12 cellular contexts compared by ENCODE assay signal in the genomic region with DNA sequence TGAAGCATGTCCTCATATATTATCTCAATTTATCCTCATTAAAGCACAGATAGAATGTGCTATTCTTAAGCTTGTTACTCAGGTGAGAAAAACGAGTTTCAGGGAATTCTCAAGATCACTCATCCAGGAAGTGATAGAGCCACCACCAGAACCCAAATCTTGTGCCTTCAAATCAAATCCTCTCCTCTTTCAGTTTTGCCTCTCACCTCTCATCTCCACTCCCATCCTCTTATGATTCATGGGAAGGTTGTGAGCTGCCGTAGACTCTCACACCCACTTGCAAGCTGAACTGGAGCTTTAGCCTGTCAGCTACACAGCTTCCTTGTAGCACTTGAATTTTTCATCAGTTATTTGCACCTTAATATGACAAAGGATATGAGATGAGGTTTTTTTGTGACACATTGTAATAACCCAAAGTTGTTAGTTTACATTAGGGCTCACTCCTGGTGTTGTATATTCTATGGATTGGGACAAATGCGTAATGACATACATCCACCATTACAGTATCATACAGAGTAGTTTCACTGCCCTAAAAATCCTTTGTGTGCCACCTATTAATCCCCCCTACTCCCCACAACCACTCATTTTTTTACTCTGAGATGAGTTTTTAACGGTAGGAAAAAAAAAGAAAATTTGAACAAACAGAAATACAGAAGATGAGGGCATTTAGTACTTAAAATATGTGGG. TPM values are rescaled to one million over a fixed set of nuclear protein-coding genes. Genes with fewer than 3 reads are reported as not detected.
DNase-seq lines count a peak whose midpoint lies in the region; ATAC-seq, FAIRE-seq and TF ChIP-seq lines count a peak whose summit lies in the region.
"Had no signal": no experiment of that assay in that cellular context is flagged by ENCODE, and none has a peak within 500 bp of the region (broad histone marks: within the 10 kb centered on the region; RNA-seq: fewer than 3 reads in every experiment).

No MANE protein-coding gene starts in this region.

- CTCF ChIA-PET in H1 (lab: Charles Lee; ENCODE audit: partially characterized antibody): interaction anchor here (0.6 to 1.4 kb wide), 5 partner anchors 9 to 364 kb away, joined by 3 to 4 read pairs (median 3); no protein-coding TSS in a partner anchor

- TF ChIP-seq RAD21 in H1 (IDR thresholded peaks at IDR 0.05 in 1 of 2, conservative IDR thresholded peaks at IDR 0.05 in 1 of 2; ENCODE audit: low read depth in 2 of 2, low read length in 2 of 2): no peak

- peaks cover 36% of the 10 kb centered on the region for H3K4me1 ChIP-seq in CD4-positive, CD25-positive, alpha-beta regulatory T cell (ENCODE audit: control insufficient read depth, insufficient read depth, low read length, poor library complexity, severe bottlenecking)
- H3K4me1 ChIP-seq in SJSA1 (replicated peaks) (peaks cover 46% of the 10 kb centered on the region), H1 (replicated peaks in 1 of 4; ENCODE audit: control insufficient read depth in 3 of 4, insufficient read depth in 4 of 4, low read length in 3 of 4) (no peaks in the 10 kb centered on the region)

- no peak overlapping the region for H3K4me2 ChIP-seq in H1 (ENCODE audit: insufficient read depth in 1 of 2, low read depth in 2 of 2, low read length in 2 of 2)

- H3K9me3 ChIP-seq in CD4-positive, CD25-positive, alpha-beta regulatory T cell (ENCODE audit: control insufficient read depth in 2 of 2, low read length in 2 of 2): no peaks in the 10 kb centered on the region
- H3K9me3 ChIP-seq in SJSA1 (replicated peaks) (no peaks in the 10 kb centered on the region), H1 (ENCODE audit: insufficient read depth in 2 of 2, low read depth in 1 of 2, low read length in 1 of 2) (no peaks in the 10 kb centered on the region)
- H3K9me3 ChIP-seq: thoracic aorta had no signal

- POLR2A ChIA-PET in H1 (lab: Charles Lee; ENCODE audit: partially characterized antibody): no interaction called here

- WGBS in H1 (ENCODE audit: extremely low coverage in 1 of 2, insufficient coverage in 1 of 2, insufficient read length in 1 of 2, insufficient replicate concordance in 2 of 2, low coverage in 1 of 2, low lambda C conversion rate in 2 of 2, missing lambda C conversion rate in 1 of 2), 2 experiments: 81% methylated on average over 4 of the region's 4 CpGs; no CpG with 5 or more reads in 1 of the 2 experiments

- ATAC-seq in CD4-positive, CD25-positive, alpha-beta regulatory T cell (ENCODE audit: low read depth in 2 of 2): no peak
- ATAC-seq in GM21360 (IDR thresholded peaks at IDR 0.05; ENCODE audit: unreplicated experiment) (peak; percentile 21), Right ventricle myocardium inferior (no peak)
- ATAC-seq: WTC11 had no signal

- FAIRE-seq in H1 (lab: Jason Lieb, UNC): no peak

- H2AK5ac ChIP-seq in H1 (ENCODE audit: low read depth, low read length): no peak overlapping the region

- H3K23ac ChIP-seq in H1 (ENCODE audit: insufficient read length): no peak overlapping the region

- H3K18ac ChIP-seq in H1 (ENCODE audit: extremely low read depth, low read length): no peak overlapping the region

- H3K4me3 ChIP-seq in CD4-positive, CD25-positive, alpha-beta regulatory T cell (ENCODE audit: low read depth, low read length): peak overlapping the region; percentile 69
- H3K4me3 ChIP-seq in SJSA1 (no peak overlapping the region), H1 (ENCODE audit: extremely low read depth in 1 of 4, insufficient read depth in 2 of 4, low read depth in 3 of 4, low read length in 4 of 4) (no peak overlapping the region)
- H3K4me3 ChIP-seq: thoracic aorta had no signal

- no peaks in the 10 kb centered on the region for H3K79me1 ChIP-seq in H1 (ENCODE audit: low read depth, low read length)

- no peaks in the 10 kb centered on the region for H3K36me3 Mint-ChIP-seq in CD4-positive, CD25-positive, alpha-beta regulatory T cell
- H3K36me3 Mint-ChIP-seq: WTC11 had no signal

- H3K4me1 Mint-ChIP-seq in CD4-positive, CD25-positive, alpha-beta regulatory T cell: peaks cover 45 to 61% (median 52%) of the 10 kb centered on the region in 4 donors
- H3K4me1 Mint-ChIP-seq: WTC11 had no signal

- peak overlapping the region; percentile 56 to 89 (median 84) for H3K4me3 Mint-ChIP-seq in CD4-positive, CD25-positive, alpha-beta regulatory T cell
- H3K4me3 Mint-ChIP-seq: WTC11 had no signal

- H2BK5ac ChIP-seq in H1 (ENCODE audit: low read depth, low read length): no peak overlapping the region

- H4K91ac ChIP-seq in H1 (replicated peaks; ENCODE audit: insufficient read length, low read length): no peak overlapping the region

- peak overlapping the region; percentile 86 to 96 (median 90) for H3K27ac Mint-ChIP-seq in CD4-positive, CD25-positive, alpha-beta regulatory T cell
- H3K27ac Mint-ChIP-seq: WTC11 had no signal

- H2BK20ac ChIP-seq in H1 (ENCODE audit: low read length): no peak overlapping the region

- no peaks in the 10 kb centered on the region for H3K36me3 ChIP-seq in CD4-positive, CD25-positive, alpha-beta regulatory T cell (ENCODE audit: control insufficient read depth, insufficient read depth, low read length)
- no peaks in the 10 kb centered on the region for H3K36me3 ChIP-seq in SJSA1
- H3K36me3 ChIP-seq in H1 (ENCODE audit: control insufficient read depth in 2 of 4, insufficient read depth in 4 of 4, low read length in 3 of 4): no peaks in the 10 kb centered on the region
- H3K36me3 ChIP-seq: thoracic aorta had no signal

- peak in 1 of 3 donors; percentile 74 for DNase-seq in CD4-positive, CD25-positive, alpha-beta regulatory T cell
- DNase-seq in SJSA1 (ENCODE audit: low read depth in 1 of 2, low spot score in 2 of 2) (peak in 1 of 2 experiments; percentile 33), H1 (ENCODE audit: low read depth in 1 of 2, low spot score in 2 of 2) (no peak), cerebellar cortex (ENCODE audit: low spot score) (no peak), NCI-H2029 (lab: John Stamatoyannopoulos, UW) (no peak), NCI-H446 treated with DMSO at 0.1 percent for 48 hours (lab: John Stamatoyannopoulos, UW) (no peak), Right ventricle myocardium inferior (ENCODE audit: missing footprints) (no peak)
- DNase-seq: NCI-H2227 treated with DMSO at 0.1 percent for 48 hours had no signal

- peak overlapping the region; percentile 90 for H3K27ac ChIP-seq in CD4-positive, CD25-positive, alpha-beta regulatory T cell (ENCODE audit: insufficient read depth, low read length, poor library complexity, severe bottlenecking)
- peak overlapping the region; percentile 98 for H3K27ac ChIP-seq in SJSA1
- no peak overlapping the region for H3K27ac ChIP-seq in H1 (ENCODE audit: low read depth, low read length)
- H3K27ac ChIP-seq: thoracic aorta had no signal

- no peaks in the 10 kb centered on the region for H3K23me2 ChIP-seq in H1 (ENCODE audit: low read depth, low read length)

- peaks cover 0 to 4% (median 0%) of the 10 kb centered on the region in 7 donors for H3K9me3 Mint-ChIP-seq in CD4-positive, CD25-positive, alpha-beta regulatory T cell
- H3K9me3 Mint-ChIP-seq: WTC11 had no signal

- TF ChIP-seq EP300 in H1 (IDR thresholded peaks at IDR 0.05; ENCODE audit: borderline replicate concordance in 1 of 2, low read depth in 2 of 2, low read length in 2 of 2): no peak

- H3K27me3 Mint-ChIP-seq in CD4-positive, CD25-positive, alpha-beta regulatory T cell: no peaks in the 10 kb centered on the region

- H2BK15ac ChIP-seq in H1 (ENCODE audit: low read length): no peak overlapping the region

- H3K14ac ChIP-seq in H1 (ENCODE audit: insufficient read length): no peak overlapping the region

- H2AFZ ChIP-seq in H1 (ENCODE audit: low read length): peak overlapping the region; percentile 27; the same call in 1 of the 2 replicates

- no peak for TF ChIP-seq POLR2A in H1 (IDR thresholded peaks at IDR 0.05; ENCODE audit: control extremely low read depth in 1 of 2, low read depth in 2 of 2, low read length in 2 of 2)

- H3K79me2 ChIP-seq in H1 (ENCODE audit: control insufficient read depth in 1 of 2, insufficient read depth in 2 of 2, low read length in 2 of 2): no peaks in the 10 kb centered on the region

- H2BK12ac ChIP-seq in H1 (ENCODE audit: low read depth, low read length): no peak overlapping the region

- H2BK120ac ChIP-seq in H1 (replicated peaks; ENCODE audit: low read depth, low read length): no peak overlapping the region

- intact Hi-C loops in Right ventricle myocardium inferior (cut with DNase I): no loop called here

- no peak overlapping the region for H4K5ac ChIP-seq in H1 (ENCODE audit: insufficient read length, low read depth, low read length)

- H3K27me3 ChIP-seq in CD4-positive, CD25-positive, alpha-beta regulatory T cell (ENCODE audit: control insufficient read depth, insufficient read depth, low read length): no peaks in the 10 kb centered on the region
- H3K27me3 ChIP-seq in SJSA1 (replicated peaks): no peaks in the 10 kb centered on the region
- H3K27me3 ChIP-seq in H1 (replicated peaks in 1 of 4; ENCODE audit: control insufficient read depth in 3 of 4, extremely low read depth in 1 of 4, insufficient read depth in 3 of 4, low read length in 3 of 4): no peaks in the 10 kb centered on the region

- H4K8ac ChIP-seq in H1 (ENCODE audit: extremely low read depth, insufficient read depth, low read length): no peak overlapping the region

- H4K20me1 ChIP-seq in H1 (replicated peaks in 1 of 2; ENCODE audit: control insufficient read depth in 1 of 2, insufficient read depth in 2 of 2, low read length in 2 of 2): no peaks in the 10 kb centered on the region

- no peak overlapping the region for H3K4ac ChIP-seq in H1 (replicated peaks; ENCODE audit: insufficient read length, low read depth, low read length)

- H3K9ac ChIP-seq in H1 (replicated peaks in 1 of 4; ENCODE audit: extremely low read depth in 1 of 4, low read depth in 3 of 4, low read length in 3 of 4): no peak overlapping the region

- no peak overlapping the region for H3K56ac ChIP-seq in H1 (replicated peaks; ENCODE audit: insufficient read length, low read depth, low read length)

- no peak for TF ChIP-seq CTCF in H1 (IDR thresholded peaks at IDR 0.05; ENCODE audit: control extremely low read depth in 1 of 3, insufficient read depth in 1 of 3, low read depth in 1 of 3, low read length in 3 of 3)

RNA-seq across cellular contexts. Expression of a gene that starts 25.7 kb away (rescaled TPM):
- 5.7 TPM for total RNA-seq in CD4-positive, CD25-positive, alpha-beta regulatory T cell
- polyA plus RNA-seq in CD4-positive, CD25-positive, alpha-beta regulatory T cell: 10 to 100 TPM in 2 of 4 donors, 1 to 10 TPM in 2; 8.6 to 72.4 (median 9.8) TPM
- total RNA-seq in SJSA1 (2014; rRNA removed; shearing (Covaris generic)): not detected in 2 replicates
- not detected in 2 replicates for total RNA-seq in H1 (2021; fragmentation: NEBNext Ultra II Directional; extraction: Animal tissue kit (Norgen Biotek cat#: 25700))
- not detected in 2 replicates for polyA plus RNA-seq in H1 (2011; rRNA removed)
- not detected for polyA plus RNA-seq in H1 (2011; cell fraction: cytosol; rRNA removed)
- polyA plus RNA-seq in H1 (2011; cell fraction: nucleus; rRNA removed): not detected
- not detected in 4 replicates for polyA plus RNA-seq in H1 (2012, experiment 1 of 2)
- not detected for polyA plus RNA-seq in H1 (2012, experiment 2 of 2)
- polyA plus RNA-seq in H1 (2013, experiment 1 of 2): not detected
- not detected for polyA plus RNA-seq in H1 (2013, experiment 2 of 2)
- polyA minus RNA-seq in H1 (2011; rRNA and poly(A)+ RNA removed): not detected in 2 replicates
- not detected for polyA minus RNA-seq in H1 (2011; cell fraction: cytosol; rRNA and poly(A)+ RNA removed)
- polyA minus RNA-seq in H1 (2011; cell fraction: nucleus; rRNA and poly(A)+ RNA removed): not detected
- not detected for total RNA-seq in Right ventricle myocardium inferior
- total RNA-seq: dermis microvascular lymphatic vessel endothelial cell, thoracic aorta, WTC11 had no signal

RNA-seq across cellular contexts. Expression of a gene that starts 34.8 kb away (rescaled TPM):
- 266 TPM for total RNA-seq in CD4-positive, CD25-positive, alpha-beta regulatory T cell
- polyA plus RNA-seq in CD4-positive, CD25-positive, alpha-beta regulatory T cell: 100 to 1,000 TPM; 193 to 320 (median 249) TPM
- 139 and 213 TPM in 2 replicates for total RNA-seq in SJSA1 (2014; rRNA removed; shearing (Covaris generic))
- 68.2 and 69.1 TPM in 2 replicates for total RNA-seq in H1 (2021; fragmentation: NEBNext Ultra II Directional; extraction: Animal tissue kit (Norgen Biotek cat#: 25700))
- polyA plus RNA-seq in H1 (2011; rRNA removed): 104 and 152 TPM in 2 replicates
- 111 TPM for polyA plus RNA-seq in H1 (2011; cell fraction: cytosol; rRNA removed)
- polyA plus RNA-seq in H1 (2011; cell fraction: nucleus; rRNA removed): 57.0 TPM
- 52.2 to 78.4 TPM (median 68.5 TPM) in 4 replicates for polyA plus RNA-seq in H1 (2012, experiment 1 of 2)
- polyA plus RNA-seq in H1 (2012, experiment 2 of 2): 5.4 TPM
- 99.0 TPM for polyA plus RNA-seq in H1 (2013, experiment 1 of 2)
- polyA plus RNA-seq in H1 (2013, experiment 2 of 2): 116 TPM
- polyA minus RNA-seq in H1 (2011; rRNA and poly(A)+ RNA removed): 110 and 134 TPM in 2 replicates
- polyA minus RNA-seq in H1 (2011; cell fraction: cytosol; rRNA and poly(A)+ RNA removed): 72.0 TPM
- polyA minus RNA-seq in H1 (2011; cell fraction: nucleus; rRNA and poly(A)+ RNA removed): 64.4 TPM
- total RNA-seq in Right ventricle myocardium inferior: 67.1 TPM

RNA-seq across cellular contexts. Expression of a gene that starts 35.9 kb away (rescaled TPM):
- 22.8 TPM for total RNA-seq in CD4-positive, CD25-positive, alpha-beta regulatory T cell
- polyA plus RNA-seq in CD4-positive, CD25-positive, alpha-beta regulatory T cell: 1 to 10 TPM; 7.1 to 9.5 (median 7.2) TPM
- total RNA-seq in SJSA1 (2014; rRNA removed; shearing (Covaris generic)): 38.5 and 46.6 TPM in 2 replicates
- total RNA-seq in H1 (2021; fragmentation: NEBNext Ultra II Directional; extraction: Animal tissue kit (Norgen Biotek cat#: 25700)): 27.0 and 29.2 TPM in 2 replicates
- polyA plus RNA-seq in H1 (2011; rRNA removed): 15.2 and 17.4 TPM in 2 replicates
- 24.2 TPM for polyA plus RNA-seq in H1 (2011; cell fraction: cytosol; rRNA removed)
- 23.7 TPM for polyA plus RNA-seq in H1 (2011; cell fraction: nucleus; rRNA removed)
- polyA plus RNA-seq in H1 (2012, experiment 1 of 2): 18.4 to 27.8 TPM (median 23.0 TPM) in 4 replicates
- polyA plus RNA-seq in H1 (2012, experiment 2 of 2): 6.0 TPM
- 17.0 TPM for polyA plus RNA-seq in H1 (2013, experiment 1 of 2)
- polyA plus RNA-seq in H1 (2013, experiment 2 of 2): 17.7 TPM
- polyA minus RNA-seq in H1 (2011; rRNA and poly(A)+ RNA removed): 16.3 and 20.7 TPM in 2 replicates
- 8.7 TPM for polyA minus RNA-seq in H1 (2011; cell fraction: cytosol; rRNA and poly(A)+ RNA removed)
- 26.5 TPM for polyA minus RNA-seq in H1 (2011; cell fraction: nucleus; rRNA and poly(A)+ RNA removed)
- total RNA-seq in Right ventricle myocardium inferior: 11.8 TPM

RNA-seq across cellular contexts. Expression of a gene that starts 60.0 kb away (rescaled TPM):
- not detected for total RNA-seq in CD4-positive, CD25-positive, alpha-beta regulatory T cell
- not detected for polyA plus RNA-seq in CD4-positive, CD25-positive, alpha-beta regulatory T cell
- not detected in 2 replicates for total RNA-seq in SJSA1 (2014; rRNA removed; shearing (Covaris generic))
- not detected in 2 replicates for total RNA-seq in H1 (2021; fragmentation: NEBNext Ultra II Directional; extraction: Animal tissue kit (Norgen Biotek cat#: 25700))
- polyA plus RNA-seq in H1 (2011; rRNA removed): not detected in 2 replicates
- not detected for polyA plus RNA-seq in H1 (2011; cell fraction: cytosol; rRNA removed)
- polyA plus RNA-seq in H1 (2011; cell fraction: nucleus; rRNA removed): not detected
- polyA plus RNA-seq in H1 (2012, experiment 1 of 2): not detected in 4 replicates
- polyA plus RNA-seq in H1 (2012, experiment 2 of 2): not detected
- polyA plus RNA-seq in H1 (2013, experiment 1 of 2): not detected
- polyA plus RNA-seq in H1 (2013, experiment 2 of 2): not detected
- polyA minus RNA-seq in H1 (2011; rRNA and poly(A)+ RNA removed): not detected in 2 replicates
- polyA minus RNA-seq in H1 (2011; cell fraction: cytosol; rRNA and poly(A)+ RNA removed): not detected
- not detected for polyA minus RNA-seq in H1 (2011; cell fraction: nucleus; rRNA and poly(A)+ RNA removed)
- not detected for total RNA-seq in Right ventricle myocardium inferior
- total RNA-seq: dermis microvascular lymphatic vessel endothelial cell, thoracic aorta, WTC11 had no signal
